Comparison of ENCODE assay signal across 10 cellular contexts in the genomic region with DNA sequence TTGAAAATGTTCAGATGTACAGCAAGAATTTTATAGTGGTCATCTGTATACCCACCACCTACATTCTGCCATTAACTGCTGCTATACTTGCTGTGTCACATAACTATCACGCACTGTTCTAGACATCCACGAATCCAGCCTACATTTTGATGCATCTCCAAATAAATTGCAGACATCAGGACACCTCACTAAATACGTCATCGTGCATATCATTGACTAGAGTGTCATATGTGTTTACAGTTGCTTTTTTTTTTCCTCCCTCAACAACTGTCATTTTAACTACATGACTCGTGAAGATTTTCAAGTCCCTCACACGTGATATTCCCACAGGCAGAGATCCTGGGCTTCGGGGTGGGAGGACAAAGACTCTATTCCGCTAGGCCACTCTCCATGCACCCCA. TPM values are rescaled to one million over a fixed set of nuclear protein-coding genes. Genes with fewer than 3 reads are reported as not detected.
A peak's percentile ranks its signal among the peaks of the same experiment; 100 is the strongest.
DNase-seq lines count a peak whose midpoint lies in the region; ATAC-seq, FAIRE-seq and TF ChIP-seq lines count a peak whose summit lies in the region.
"Had no signal": no experiment of that assay in that cellular context is flagged by ENCODE, and none has a peak within 500 bp of the region (broad histone marks: within the 10 kb centered on the region; RNA-seq: fewer than 3 reads in every experiment).

No MANE protein-coding gene starts in this region.

- H3K4me1 ChIP-seq in OCI-LY7 (ENCODE audit: insufficient read depth, low read length, poor library complexity, severe bottlenecking) = peaks cover 20% of the 10 kb centered on the region
- peaks cover 0 to 6% (median 2%) of the 10 kb centered on the region in 4 experiments; a peak in 5 of 7 replicates for H3K4me1 ChIP-seq in H1 (replicated peaks in 1 of 4; ENCODE audit: control insufficient read depth in 3 of 4, insufficient read depth in 4 of 4, low read length in 3 of 4)
- peaks cover 13% of the 10 kb centered on the region for H3K4me1 ChIP-seq in osteoblast (ENCODE audit: insufficient read depth, low read length)
- peaks cover 11% of the 10 kb centered on the region for H3K4me1 ChIP-seq in mucosa of descending colon (ENCODE audit: low read depth)
- H3K4me1 ChIP-seq: colonic mucosa had no signal

- H4K5ac ChIP-seq in H1 (ENCODE audit: insufficient read length, low read depth, low read length) = no peak overlapping the region

- H3K9me2 ChIP-seq in OCI-LY7 (ENCODE audit: insufficient read depth, low read length) = no peaks in the 10 kb centered on the region

- H4K20me1 ChIP-seq in OCI-LY7 (ENCODE audit: insufficient read depth, low read length) = peaks cover 3% of the 10 kb centered on the region; the same call in 1 of the 2 replicates
- H4K20me1 ChIP-seq in H1 (replicated peaks in 1 of 2; ENCODE audit: control insufficient read depth in 1 of 2, insufficient read depth in 2 of 2, low read length in 2 of 2) = peaks cover 0 to 11% of the 10 kb centered on the region in 2 experiments
- H4K20me1 ChIP-seq in osteoblast (ENCODE audit: insufficient read depth, low read length) = no peaks in the 10 kb centered on the region

- BruUV-seq in OCI-LY7 (replicated peaks; lab: Mats Ljungman, UMichigan) = no TSS peak

- H3K4ac ChIP-seq in H1 (replicated peaks; ENCODE audit: insufficient read length, low read depth, low read length) = no peak overlapping the region

- H3K27me3 ChIP-seq in H1 (replicated peaks in 1 of 4; ENCODE audit: control insufficient read depth in 3 of 4, extremely low read depth in 1 of 4, insufficient read depth in 3 of 4, low read length in 3 of 4) = no peaks in the 10 kb centered on the region; a peak in 1 of 7 replicates
- no peaks in the 10 kb centered on the region for H3K27me3 ChIP-seq in osteoblast (ENCODE audit: insufficient read depth, low read length)
- H3K27me3 ChIP-seq: colonic mucosa had no signal

- H3K14ac ChIP-seq in H1 (ENCODE audit: insufficient read length) = no peak overlapping the region

- no peak overlapping the region for H2BK12ac ChIP-seq in H1 (ENCODE audit: low read depth, low read length)

- DNase-seq in GM12865 (ENCODE audit: low read depth) (no peak), OCI-LY7 (ENCODE audit: low spot score) (no peak), H1 (ENCODE audit: low read depth in 1 of 2, low spot score in 2 of 2) (no peak), osteoblast (ENCODE audit: insufficient read length, low spot score, missing footprints) (no peak), NCI-H1092 (lab: John Stamatoyannopoulos, UW) (no peak), GM10266 (ENCODE audit: extremely low spot score) (no peak), mucosa of descending colon (no peak)
- DNase-seq in stimulated activated CD4-positive, alpha-beta T cell treated with anti-CD3 and anti-CD28 coated beads, Interleukin-2, amount 100 ng/mL, for 48 hours = no peak

- no peak for TF ChIP-seq EP300 in H1 (IDR thresholded peaks at IDR 0.05; ENCODE audit: borderline replicate concordance in 1 of 2, low read depth in 2 of 2, low read length in 2 of 2)

- no peak for TF ChIP-seq CTCF in GM12865 (IDR thresholded peaks at IDR 0.05; ENCODE audit: insufficient read depth, low read depth, low read length, missing control alignments)
- TF ChIP-seq CTCF in OCI-LY7 (conservative IDR thresholded peaks at IDR 0.05; ENCODE audit: low read length) = no peak
- TF ChIP-seq CTCF in H1 (IDR thresholded peaks at IDR 0.05; ENCODE audit: control extremely low read depth in 1 of 3, insufficient read depth in 1 of 3, low read depth in 1 of 3, low read length in 3 of 3) = no peak
- no peak for TF ChIP-seq CTCF in osteoblast (IDR thresholded peaks at IDR 0.05; ENCODE audit: extremely low read depth, low read depth, low read length)
- no peak for TF ChIP-seq CTCF in GM10266 (IDR thresholded peaks at IDR 0.05; ENCODE audit: control insufficient read depth, insufficient read depth, low read depth, missing control alignments)
- TF ChIP-seq CTCF in mucosa of descending colon (IDR thresholded peaks at IDR 0.05) = no peak

- H3K23ac ChIP-seq in H1 (ENCODE audit: insufficient read length) = no peak overlapping the region

- no peak overlapping the region for H2AFZ ChIP-seq in OCI-LY7 (ENCODE audit: low read length)
- H2AFZ ChIP-seq in H1 (ENCODE audit: low read length) = no peak overlapping the region
- peak overlapping the region; percentile 79 for H2AFZ ChIP-seq in osteoblast (ENCODE audit: low read length)

- no peak overlapping the region for H2BK5ac ChIP-seq in H1 (ENCODE audit: low read depth, low read length)

- H3K79me1 ChIP-seq in H1 (ENCODE audit: low read depth, low read length) = peaks cover 8% of the 10 kb centered on the region

- CTCF ChIA-PET in OCI-LY7 (lab: Charles Lee; ENCODE audit: unreplicated experiment) (no interaction called here), H1 (lab: Charles Lee; ENCODE audit: partially characterized antibody) (interaction anchor here (46.1 kb wide), 1 partner anchor 80 kb away, joined by 1310 read pairs; no protein-coding TSS in a partner anchor)

- H2BK120ac ChIP-seq in H1 (replicated peaks; ENCODE audit: low read depth, low read length) = no peak overlapping the region

- H3K18ac ChIP-seq in H1 (ENCODE audit: extremely low read depth, low read length) = no peak overlapping the region

- peak overlapping the region; percentile 53 for H3K27ac ChIP-seq in OCI-LY7 (ENCODE audit: low read depth, low read length, poor library complexity, severe bottlenecking)
- no peak overlapping the region for H3K27ac ChIP-seq in H1 (ENCODE audit: low read depth, low read length)
- no peak overlapping the region for H3K27ac ChIP-seq in osteoblast (ENCODE audit: low read depth, low read length)
- H3K27ac ChIP-seq: colonic mucosa had no signal

- FAIRE-seq in H1 (lab: Jason Lieb, UNC) = no peak

- H2AK5ac ChIP-seq in H1 (ENCODE audit: low read depth, low read length) = no peak overlapping the region

- peaks cover 6% of the 10 kb centered on the region; the same call in 1 of the 2 replicates for H3K23me2 ChIP-seq in H1 (ENCODE audit: low read depth, low read length)

- H3K4me3 ChIP-seq in GM12865 (ENCODE audit: low read depth, low read length) (peak overlapping the region; percentile 83), OCI-LY7 (ENCODE audit: low read depth, low read length, poor library complexity, severe bottlenecking) (peak overlapping the region; percentile 94), H1 (ENCODE audit: extremely low read depth in 1 of 4, insufficient read depth in 2 of 4, low read depth in 3 of 4, low read length in 4 of 4) (peak overlapping the region in 2 of 4 experiments; percentile 68 to 87; a peak in 5 of 8 replicates), osteoblast (ENCODE audit: insufficient read depth, low read length) (peak overlapping the region; percentile 87), mucosa of descending colon (no peak overlapping the region)

- no peak overlapping the region for H4K8ac ChIP-seq in H1 (ENCODE audit: extremely low read depth, insufficient read depth, low read length)

- H3K36me3 ChIP-seq in OCI-LY7 (ENCODE audit: insufficient read depth, low read length) = peaks cover 28% of the 10 kb centered on the region
- peaks cover 2 to 17% (median 4%) of the 10 kb centered on the region in 4 experiments; a peak in 6 of 8 replicates for H3K36me3 ChIP-seq in H1 (ENCODE audit: control insufficient read depth in 2 of 4, insufficient read depth in 4 of 4, low read length in 3 of 4)
- H3K36me3 ChIP-seq in osteoblast (ENCODE audit: insufficient read depth, low read length) = peaks cover 3% of the 10 kb centered on the region
- no peaks in the 10 kb centered on the region for H3K36me3 ChIP-seq in mucosa of descending colon (ENCODE audit: low read depth)
- H3K36me3 ChIP-seq: colonic mucosa had no signal

- no peak overlapping the region for H2BK15ac ChIP-seq in H1 (ENCODE audit: low read length)

- H4K91ac ChIP-seq in H1 (replicated peaks; ENCODE audit: insufficient read length, low read length) = no peak overlapping the region

- H2BK20ac ChIP-seq in H1 (ENCODE audit: low read length) = no peak overlapping the region

- H3K56ac ChIP-seq in H1 (replicated peaks; ENCODE audit: insufficient read length, low read depth, low read length) = no peak overlapping the region

- intact Hi-C loops in OCI-LY7 (cut with micrococcal nuclease; ENCODE audit: unreplicated experiment) (loop anchor here (1.0 kb wide), 1 partner anchor 14 kb away; the partner anchor contains the start of gene GRPEL2), mucosa of descending colon (cut with DNase I, micrococcal nuclease) (no loop called here)

- TF ChIP-seq RAD21 in H1 (IDR thresholded peaks at IDR 0.05 in 1 of 2, conservative IDR thresholded peaks at IDR 0.05 in 1 of 2; ENCODE audit: low read depth in 2 of 2, low read length in 2 of 2) = no peak

- peaks cover 34% of the 10 kb centered on the region; the same call in 1 of the 2 replicates for H3K79me2 ChIP-seq in OCI-LY7 (ENCODE audit: insufficient read depth, low read depth, low read length)
- H3K79me2 ChIP-seq in H1 (ENCODE audit: control insufficient read depth in 1 of 2, insufficient read depth in 2 of 2, low read length in 2 of 2) = 0 out of 4 replicates have a peak, but pooled peaks cover 0 to 5% of the 10 kb centered on the region in 2 experiments
- no peaks in the 10 kb centered on the region for H3K79me2 ChIP-seq in osteoblast (ENCODE audit: insufficient read depth, low read length)

- WGBS in H1 (ENCODE audit: extremely low coverage in 1 of 2, insufficient coverage in 1 of 2, insufficient read length in 1 of 2, insufficient replicate concordance in 2 of 2, low coverage in 1 of 2, low lambda C conversion rate in 2 of 2, missing lambda C conversion rate in 1 of 2), 2 experiments = 93% methylated on average over 8 of the region's 8 CpGs; no CpG with 5 or more reads in 1 of the 2 experiments

- TF ChIP-seq POLR2A in H1 (IDR thresholded peaks at IDR 0.05; ENCODE audit: control extremely low read depth in 1 of 2, low read depth in 2 of 2, low read length in 2 of 2) = no peak

- POLR2A ChIA-PET in OCI-LY7 (lab: Charles Lee) (interaction anchor here (0.7 to 12.6 kb wide), 5 partner anchors 14 to 1711 kb away, joined by 3 to 183 read pairs (median 5); partner anchors contain the start of gene GRPEL2), H1 (lab: Charles Lee; ENCODE audit: partially characterized antibody) (interaction anchor here (3.3 to 5.8 kb wide), 2 partner anchors 13 kb away, joined by 16 to 72 read pairs; partner anchors contain the start of gene GRPEL2)

- no peaks in the 10 kb centered on the region for H3K9me3 ChIP-seq in OCI-LY7 (ENCODE audit: low read length)
- no peaks in the 10 kb centered on the region for H3K9me3 ChIP-seq in H1 (ENCODE audit: insufficient read depth in 2 of 2, low read depth in 1 of 2, low read length in 1 of 2)
- no peaks in the 10 kb centered on the region for H3K9me3 ChIP-seq in osteoblast (ENCODE audit: low read depth, low read length)
- H3K9me3 ChIP-seq in mucosa of descending colon = no peaks in the 10 kb centered on the region
- H3K9me3 ChIP-seq: colonic mucosa had no signal

- no peak for ATAC-seq in mucosa of descending colon

- H3K4me2 ChIP-seq in OCI-LY7 (ENCODE audit: low read length) (peak overlapping the region; percentile 72), H1 (ENCODE audit: insufficient read depth in 1 of 2, low read depth in 2 of 2, low read length in 2 of 2) (peak overlapping the region; percentile 86 to 88; a peak in 3 of 4 replicates), osteoblast (ENCODE audit: insufficient read depth, low read length) (peak overlapping the region; percentile 92)

- no peak overlapping the region for H3K9ac ChIP-seq in H1 (replicated peaks in 1 of 4; ENCODE audit: extremely low read depth in 1 of 4, low read depth in 3 of 4, low read length in 3 of 4)

RNA-seq across cellular contexts. Expression of gene PCYOX1L, which starts 1.0 kb away (rescaled TPM):
- 18.5 and 22.5 TPM in 2 replicates for total RNA-seq in OCI-LY7 (2014; rRNA removed; shearing (Covaris generic))
- total RNA-seq in OCI-LY7 (2022) = 32.3 and 33.3 TPM in 2 replicates
- 6.8 and 7.9 TPM in 2 replicates for total RNA-seq in H1 (2021; fragmentation: NEBNext Ultra II Directional; extraction: Animal tissue kit (Norgen Biotek cat#: 25700))
- 17.2 and 19.0 TPM in 2 replicates for polyA plus RNA-seq in H1 (2011; rRNA removed)
- 14.6 TPM for polyA plus RNA-seq in H1 (2011; cell fraction: cytosol; rRNA removed)
- polyA plus RNA-seq in H1 (2011; cell fraction: nucleus; rRNA removed) = 26.8 TPM
- 8.6 to 13.2 TPM (median 10.8 TPM) in 4 replicates for polyA plus RNA-seq in H1 (2012, experiment 1 of 2)
- 5.0 TPM for polyA plus RNA-seq in H1 (2012, experiment 2 of 2)
- polyA plus RNA-seq in H1 (2013, experiment 1 of 2) = 15.8 TPM
- 16.5 TPM for polyA plus RNA-seq in H1 (2013, experiment 2 of 2)
- 13.5 and 14.2 TPM in 2 replicates for polyA minus RNA-seq in H1 (2011; rRNA and poly(A)+ RNA removed)
- 6.1 TPM for polyA minus RNA-seq in H1 (2011; cell fraction: cytosol; rRNA and poly(A)+ RNA removed)
- 10.8 TPM for polyA minus RNA-seq in H1 (2011; cell fraction: nucleus; rRNA and poly(A)+ RNA removed)
- total RNA-seq in osteoblast = 4.3 and 4.7 TPM in 2 replicates
- 1 to 10 TPM; 3.1 to 5.9 (median 4.2) TPM for total RNA-seq in mucosa of descending colon

RNA-seq across cellular contexts. Expression of gene GRPEL2, which starts 13.5 kb away (rescaled TPM):
- 17.4 and 28.3 TPM in 2 replicates for total RNA-seq in OCI-LY7 (2014; rRNA removed; shearing (Covaris generic))
- total RNA-seq in OCI-LY7 (2022) (37.3 and 41.5 TPM in 2 replicates), osteoblast (34.7 and 34.8 TPM in 2 replicates), mucosa of descending colon (10 to 100 TPM in 2 of 3 donors, 1 to 10 TPM in 1; 9.9 to 15.2 (median 11.1) TPM)
- 48.9 and 52.2 TPM in 2 replicates for total RNA-seq in H1 (2021; fragmentation: NEBNext Ultra II Directional; extraction: Animal tissue kit (Norgen Biotek cat#: 25700))
- polyA plus RNA-seq in H1 (2011; rRNA removed) = 7.4 and 11.2 TPM in 2 replicates
- 17.1 TPM for polyA plus RNA-seq in H1 (2011; cell fraction: cytosol; rRNA removed)
- polyA plus RNA-seq in H1 (2011; cell fraction: nucleus; rRNA removed) = 12.6 TPM
- polyA plus RNA-seq in H1 (2012, experiment 1 of 2) = 13.5 to 18.1 TPM (median 15.5 TPM) in 4 replicates
- 1.7 TPM for polyA plus RNA-seq in H1 (2012, experiment 2 of 2)
- 19.6 TPM for polyA plus RNA-seq in H1 (2013, experiment 1 of 2)
- 19.1 TPM for polyA plus RNA-seq in H1 (2013, experiment 2 of 2)
- 38.9 and 44.5 TPM in 2 replicates for polyA minus RNA-seq in H1 (2011; rRNA and poly(A)+ RNA removed)
- polyA minus RNA-seq in H1 (2011; cell fraction: cytosol; rRNA and poly(A)+ RNA removed) = 52.5 TPM
- 48.6 TPM for polyA minus RNA-seq in H1 (2011; cell fraction: nucleus; rRNA and poly(A)+ RNA removed)

RNA-seq across cellular contexts. Expression of gene IL17B, which starts 20.3 kb away (rescaled TPM):
- not detected in 2 replicates for total RNA-seq in OCI-LY7 (2014; rRNA removed; shearing (Covaris generic))
- total RNA-seq in OCI-LY7 (2022) (not detected in 2 replicates), osteoblast (0.29 TPM in 1 of 2 replicates, not detected in the other), mucosa of descending colon (under 1 TPM in 1 of 3 donors, not detected in 2; 0.92 TPM)
- total RNA-seq in H1 (2021; fragmentation: NEBNext Ultra II Directional; extraction: Animal tissue kit (Norgen Biotek cat#: 25700)) = not detected in 2 replicates
- polyA plus RNA-seq in H1 (2011; rRNA removed) = 0.18 TPM in 1 of 2 replicates, not detected in the other
- not detected for polyA plus RNA-seq in H1 (2011; cell fraction: cytosol; rRNA removed)
- polyA plus RNA-seq in H1 (2011; cell fraction: nucleus; rRNA removed) = not detected
- not detected in 4 replicates for polyA plus RNA-seq in H1 (2012, experiment 1 of 2)
- polyA plus RNA-seq in H1 (2012, experiment 2 of 2) = not detected
- not detected for polyA plus RNA-seq in H1 (2013, experiment 1 of 2)
- polyA plus RNA-seq in H1 (2013, experiment 2 of 2) = not detected
- polyA minus RNA-seq in H1 (2011; rRNA and poly(A)+ RNA removed) = not detected in 2 replicates
- not detected for polyA minus RNA-seq in H1 (2011; cell fraction: cytosol; rRNA and poly(A)+ RNA removed)
- not detected for polyA minus RNA-seq in H1 (2011; cell fraction: nucleus; rRNA and poly(A)+ RNA removed)
- total RNA-seq: liver had no signal
- polyA plus RNA-seq: liver had no signal
